In the genomic region with DNA sequence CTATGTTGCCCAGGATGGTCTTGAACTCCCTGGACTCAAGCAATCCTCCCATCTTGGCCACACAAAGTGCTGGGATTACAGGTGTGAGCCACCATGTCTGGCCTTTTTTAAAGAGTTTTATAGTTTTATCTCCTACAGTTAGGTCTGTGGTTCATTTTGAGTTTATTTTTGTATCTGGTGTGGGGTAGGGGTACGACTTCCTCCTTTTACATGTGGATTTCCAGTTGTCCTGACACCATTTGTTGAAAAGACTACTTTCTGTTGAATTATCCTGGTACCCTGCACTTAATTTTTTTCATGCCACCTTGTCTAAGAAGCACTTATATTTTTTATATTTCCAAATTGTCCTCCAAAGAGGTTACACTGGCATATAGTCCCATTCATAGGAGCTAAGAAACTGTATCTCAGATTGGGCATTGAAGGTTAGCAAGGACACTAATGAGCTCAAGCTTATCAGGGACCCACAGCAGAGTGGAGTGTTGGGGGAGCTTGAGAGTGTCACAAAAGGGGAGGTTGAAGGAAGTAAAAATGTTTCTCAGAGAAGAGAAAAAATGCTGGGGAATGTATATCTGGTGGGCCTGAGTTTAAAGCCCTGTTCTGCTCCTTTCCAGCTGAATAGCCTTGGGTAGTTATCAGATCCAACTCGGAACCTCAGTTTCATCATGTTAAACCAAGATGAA, we compare ENCODE assay signal across 13 cellular contexts. TPM values are rescaled to one million over a fixed set of nuclear protein-coding genes. Genes with fewer than 3 reads are reported as not detected.
DNase-seq lines count a peak whose midpoint lies in the region; ATAC-seq, FAIRE-seq and TF ChIP-seq lines count a peak whose summit lies in the region.
"Had no signal": no experiment of that assay in that cellular context is flagged by ENCODE, and none has a peak within 500 bp of the region (broad histone marks: within the 10 kb centered on the region; RNA-seq: fewer than 3 reads in every experiment).

No MANE protein-coding gene starts in this region.

- ATAC-seq in K562 (peak; percentile 83), pancreas (no peak)
- ATAC-seq: esophagus mucosa had no signal

- H3K9me3 ChIP-seq in BLaER1 (no peaks in the 10 kb centered on the region), K562 (replicated peaks; ENCODE audit: control insufficient read depth, insufficient read depth, low read depth, low read length) (no peaks in the 10 kb centered on the region), pancreas (no peaks in the 10 kb centered on the region), tibial nerve (no peaks in the 10 kb centered on the region)

- peak; percentile 52; the same call in 1 of the 2 replicates for TF ChIP-seq EP300 in K562 (IDR thresholded peaks at IDR 0.05; ENCODE audit: low read length)
- TF ChIP-seq EP300 in tibial nerve (IDR thresholded peaks at IDR 0.05): no peak

- FAIRE-seq in GM12891 (lab: Jason Lieb, UNC) (no peak), K562 (lab: Jason Lieb, UNC) (peak; percentile 93), pancreas (lab: Jason Lieb, UNC) (no peak), H54 (lab: Jason Lieb, UNC) (no peak)

- 0% methylated on average over 2 of the region's 2 CpGs for WGBS in K562 (ENCODE audit: insufficient coverage, low coverage, missing lambda C conversion rate)
- WGBS in pancreas, 2 donors: 82 to 92% methylated on average over 2 of the region's 2 CpGs
- 81 to 82% methylated on average over 2 of the region's 2 CpGs for WGBS in tibial nerve, 2 donors

- H3K9ac ChIP-seq in BLaER1: peak overlapping the region; percentile 78
- peak overlapping the region in 1 of 2 experiments; percentile 15; a peak in 2 of 4 replicates for H3K9ac ChIP-seq in K562 (ENCODE audit: insufficient read depth in 1 of 2, low read depth in 2 of 2, low read length in 2 of 2)

- no peak for TF ChIP-seq RAD21 in K562 (CRISPR knock-in tag; conservative IDR thresholded peaks at IDR 0.05 in 1 of 2, IDR thresholded peaks at IDR 0.05 in 1 of 2)

- DNase-seq in GM12891 (ENCODE audit: insufficient read length, low spot score): no peak
- DNase-seq in NOMO-1 treated with DMSO at 0.1 percent for 48 hours (lab: John Stamatoyannopoulos, UW; ENCODE audit: unreplicated experiment): peak; percentile 67
- DNase-seq in K562 (ENCODE audit: extremely low read depth in 1 of 4, low spot score in 3 of 4): peak in 2 of 4 experiments; percentile 65 to 76
- no peak for DNase-seq in pancreas
- no peak for DNase-seq in tibial nerve (ENCODE audit: low spot score in 2 of 2)
- no peak for DNase-seq in H54 (ENCODE audit: insufficient read length, low spot score)
- no peak for DNase-seq in NCI-H2029 (lab: John Stamatoyannopoulos, UW)
- DNase-seq: C1 segment of cervical spinal cord; left colon; NCI-H1092; stimulated activated CD4-positive, alpha-beta T cell treated with anti-CD3 and anti-CD28 coated beads, Interleukin-1b, Interleukin-23, amount 100 ng/mL, for 48 hours had no signal

- peak overlapping the region; percentile 15 for H2AFZ ChIP-seq in K562 (ENCODE audit: low read depth, low read length)

- peak overlapping the region; percentile 93 for H3K4me2 ChIP-seq in BLaER1
- peak overlapping the region; percentile 30 for H3K4me2 ChIP-seq in K562 (ENCODE audit: insufficient read depth, low read length)

- H3K27me3 ChIP-seq in BLaER1: no peaks in the 10 kb centered on the region
- no peaks in the 10 kb centered on the region for H3K27me3 ChIP-seq in K562 (ENCODE audit: control insufficient read depth in 2 of 2, insufficient read depth in 2 of 2, low read length in 2 of 2)
- no peaks in the 10 kb centered on the region for H3K27me3 ChIP-seq in pancreas
- no peaks in the 10 kb centered on the region for H3K27me3 ChIP-seq in tibial nerve

- H3K79me2 ChIP-seq in K562 (ENCODE audit: control insufficient read depth, insufficient read depth, low read length): no peaks in the 10 kb centered on the region

- H3K36me3 ChIP-seq in BLaER1: peaks cover 26% of the 10 kb centered on the region
- H3K36me3 ChIP-seq in K562 (ENCODE audit: control insufficient read depth, insufficient read depth, low read length): peaks cover 24% of the 10 kb centered on the region; the same call in 2 of the 3 replicates
- H3K36me3 ChIP-seq in pancreas: no peaks in the 10 kb centered on the region
- no peaks in the 10 kb centered on the region for H3K36me3 ChIP-seq in tibial nerve

- peak overlapping the region; percentile 70 for H3K27ac ChIP-seq in BLaER1
- peak overlapping the region; percentile 69 for H3K27ac ChIP-seq in K562 (ENCODE audit: extremely low read depth, low read depth, low read length)
- no peak overlapping the region for H3K27ac ChIP-seq in pancreas
- H3K27ac ChIP-seq in tibial nerve: no peak overlapping the region

- TF ChIP-seq POLR2A in GM12891 (IDR thresholded peaks at IDR 0.05; ENCODE audit: low read depth, low read length) (no peak), K562 (conservative IDR thresholded peaks at IDR 0.05) (no peak), tibial nerve (IDR thresholded peaks at IDR 0.05) (no peak), H54 (IDR thresholded peaks at IDR 0.05; ENCODE audit: low read depth, low read length) (no peak)

- TF ChIP-seq CTCF in K562 (IDR thresholded peaks at IDR 0.05 in 2 of 3, conservative IDR thresholded peaks at IDR 0.05 in 1 of 3; ENCODE audit: insufficient read depth in 2 of 3, low read depth in 1 of 3, low read length in 3 of 3) (no peak), pancreas (IDR thresholded peaks at IDR 0.05) (no peak), tibial nerve (IDR thresholded peaks at IDR 0.05) (no peak)

- POLR2A ChIA-PET in K562 (lab: Yijun Ruan, JAX): interaction anchor here (0.6 to 2.1 kb wide), 8 partner anchors 9 to 63 kb away, joined by 3 to 10 read pairs (median 4); partner anchors contain the start of gene MEF2D

- CTCF ChIA-PET in K562 (lab: Yijun Ruan, JAX; ENCODE audit: low intra/inter-chr PET ratio): no interaction called here

- no peaks in the 10 kb centered on the region for H3K9me1 ChIP-seq in K562 (ENCODE audit: control insufficient read depth, insufficient read depth, low read length)

- in situ Hi-C loops in K562 (cut with MboI): no loop called here

- H4K20me1 ChIP-seq in BLaER1 (no peaks in the 10 kb centered on the region), K562 (replicated peaks; ENCODE audit: control insufficient read depth, insufficient read depth, low read length) (no peaks in the 10 kb centered on the region)

- H3K4me3 ChIP-seq in BLaER1: 0 out of 2 replicates have a peak overlapping the region, but pooled peaks have one; percentile 55
- no peak overlapping the region for H3K4me3 ChIP-seq in K562
- no peak overlapping the region for H3K4me3 ChIP-seq in pancreas
- no peak overlapping the region for H3K4me3 ChIP-seq in tibial nerve

- BruUV-seq in K562 (replicated peaks; lab: Mats Ljungman, UMichigan): no TSS peak

- intact Hi-C loops in K562 (cut with micrococcal nuclease) (no loop called here), pancreas (cut with DNase I) (no loop called here)

- peaks cover 55% of the 10 kb centered on the region for H3K4me1 ChIP-seq in BLaER1
- H3K4me1 ChIP-seq in K562 (replicated peaks in 1 of 2; ENCODE audit: control insufficient read depth in 2 of 2, insufficient read depth in 2 of 2, low read length in 2 of 2): peaks cover 31 to 33% of the 10 kb centered on the region in 2 experiments
- H3K4me1 ChIP-seq in pancreas: no peaks in the 10 kb centered on the region
- H3K4me1 ChIP-seq in tibial nerve: no peaks in the 10 kb centered on the region

RNA-seq across cellular contexts. Expression of gene MEF2D, which starts 23.4 kb away (rescaled TPM):
- 23.8 TPM for polyA plus RNA-seq in GM12891 (2012; ENCODE audit: low read depth, missing spikeins)
- total RNA-seq in K562 (2011; cell fraction: chromatin; rRNA removed; ENCODE audit: low replicate concordance): 11.7 and 23.2 TPM in 2 replicates
- total RNA-seq in K562 (2011; cell fraction: nucleolus; rRNA removed): 10.0 and 13.7 TPM in 2 replicates
- 14.1 and 18.8 TPM in 2 replicates for total RNA-seq in K562 (2011; cell fraction: nucleoplasm; rRNA removed)
- total RNA-seq in K562 (2014; rRNA removed) (5.4 and 6.5 TPM in 2 replicates), K562 (2014; rRNA removed; fragmentation: Illumina TruSeq; extraction: Trizol) (1.3 and 1.7 TPM in 2 replicates), K562 (2015; rRNA removed; fragmentation: Illumina TruSeq; extraction: Trizol) (2.6 and 2.7 TPM in 2 replicates), K562 (2021) (13.8 and 19.5 TPM in 2 replicates), pancreas (10 to 100 TPM; 19.1 to 31.8 (median 26.2) TPM), tibial nerve (10 to 100 TPM; 67.5 to 84.9 (median 70.8) TPM)
- polyA plus RNA-seq in K562 (2011; rRNA removed) (2.2 and 4.6 TPM in 2 replicates), K562 (2014; fragmentation: Illumina TruSeq; extraction: Trizol) (5.0 and 8.2 TPM in 2 replicates), K562 (2014; fragmentation: Nextera tagmentation; extraction: Ambion mirVana) (under 1 TPM; 0.10 TPM), K562 (2014; rRNA removed) (6.0 and 8.2 TPM in 2 replicates), pancreas (10 to 100 TPM; 15.7 to 20.0 TPM)
- 3.8 and 6.0 TPM in 2 replicates for polyA plus RNA-seq in K562 (2011; cell fraction: cytosol; rRNA removed)
- 8.5 and 14.0 TPM in 2 replicates for polyA plus RNA-seq in K562 (2011; cell fraction: nucleus; rRNA removed)
- 8.7 and 11.3 TPM in 2 replicates for polyA plus RNA-seq in K562 (2012)
- 2.8 and 3.4 TPM in 2 replicates for polyA minus RNA-seq in K562 (2011; rRNA and poly(A)+ RNA removed)
- polyA minus RNA-seq in K562 (2011; cell fraction: cytosol; rRNA and poly(A)+ RNA removed): 3.1 and 5.6 TPM in 2 replicates
- 4.6 and 7.7 TPM in 2 replicates for polyA minus RNA-seq in K562 (2011; cell fraction: nucleus; rRNA and poly(A)+ RNA removed)

RNA-seq across cellular contexts. Expression of gene IQGAP3, which starts 48.4 kb away (rescaled TPM):
- polyA plus RNA-seq in GM12891 (2012; ENCODE audit: low read depth, missing spikeins): 5.1 TPM
- total RNA-seq in K562 (2011; cell fraction: chromatin; rRNA removed; ENCODE audit: low replicate concordance): 82.6 and 114 TPM in 2 replicates
- total RNA-seq in K562 (2011; cell fraction: nucleolus; rRNA removed): 58.8 and 62.5 TPM in 2 replicates
- 60.2 and 63.7 TPM in 2 replicates for total RNA-seq in K562 (2011; cell fraction: nucleoplasm; rRNA removed)
- total RNA-seq in K562 (2014; rRNA removed) (10.5 and 14.4 TPM in 2 replicates), K562 (2014; rRNA removed; fragmentation: Illumina TruSeq; extraction: Trizol) (6.4 and 8.4 TPM in 2 replicates), K562 (2015; rRNA removed; fragmentation: Illumina TruSeq; extraction: Trizol) (9.2 and 10.8 TPM in 2 replicates), K562 (2021) (14.1 and 16.6 TPM in 2 replicates), pancreas (under 1 TPM in 5 of 6 donors, not detected in 1; 0.04 to 0.90 (median 0.32) TPM), tibial nerve (1 to 10 TPM in 2 of 4 donors, under 1 TPM in 2; 0.21 to 2.4 (median 0.97) TPM)
- polyA plus RNA-seq in K562 (2011; rRNA removed) (14.1 and 32.1 TPM in 2 replicates), K562 (2014; fragmentation: Illumina TruSeq; extraction: Trizol) (11.0 and 11.9 TPM in 2 replicates), K562 (2014; fragmentation: Nextera tagmentation; extraction: Ambion mirVana) (1 to 10 TPM; 1.4 TPM), K562 (2014; rRNA removed) (10.5 and 16.5 TPM in 2 replicates), pancreas (under 1 TPM; 0.02 to 0.23 TPM)
- 9.2 and 12.7 TPM in 2 replicates for polyA plus RNA-seq in K562 (2011; cell fraction: cytosol; rRNA removed)
- polyA plus RNA-seq in K562 (2011; cell fraction: nucleus; rRNA removed): 162 and 212 TPM in 2 replicates
- polyA plus RNA-seq in K562 (2012): 12.9 and 29.3 TPM in 2 replicates
- polyA minus RNA-seq in K562 (2011; rRNA and poly(A)+ RNA removed): 16.0 and 26.5 TPM in 2 replicates
- polyA minus RNA-seq in K562 (2011; cell fraction: cytosol; rRNA and poly(A)+ RNA removed): 7.9 and 16.4 TPM in 2 replicates
- 23.0 and 48.5 TPM in 2 replicates for polyA minus RNA-seq in K562 (2011; cell fraction: nucleus; rRNA and poly(A)+ RNA removed)

RNA-seq across cellular contexts. Expression of gene TTC24, which starts 55.6 kb away (rescaled TPM):
- polyA plus RNA-seq in GM12891 (2012; ENCODE audit: low read depth, missing spikeins): 3.5 TPM
- total RNA-seq in K562 (2011; cell fraction: chromatin; rRNA removed; ENCODE audit: low replicate concordance): not detected in 2 replicates
- total RNA-seq in K562 (2011; cell fraction: nucleolus; rRNA removed): not detected in 2 replicates
- not detected in 2 replicates for total RNA-seq in K562 (2011; cell fraction: nucleoplasm; rRNA removed)
- total RNA-seq in K562 (2014; rRNA removed) (not detected in 2 replicates), K562 (2014; rRNA removed; fragmentation: Illumina TruSeq; extraction: Trizol) (not detected in 2 replicates), K562 (2015; rRNA removed; fragmentation: Illumina TruSeq; extraction: Trizol) (not detected in 2 replicates), K562 (2021) (not detected in 2 replicates), pancreas (not detected), tibial nerve (not detected)
- polyA plus RNA-seq in K562 (2011; rRNA removed) (not detected in 2 replicates), K562 (2014; fragmentation: Illumina TruSeq; extraction: Trizol) (not detected in 2 replicates), K562 (2014; fragmentation: Nextera tagmentation; extraction: Ambion mirVana) (not detected), K562 (2014; rRNA removed) (not detected in 2 replicates), pancreas (not detected)
- not detected in 2 replicates for polyA plus RNA-seq in K562 (2011; cell fraction: cytosol; rRNA removed)
- polyA plus RNA-seq in K562 (2011; cell fraction: nucleus; rRNA removed): not detected in 2 replicates
- not detected in 2 replicates for polyA plus RNA-seq in K562 (2012)
- polyA minus RNA-seq in K562 (2011; rRNA and poly(A)+ RNA removed): not detected in 2 replicates
- not detected in 2 replicates for polyA minus RNA-seq in K562 (2011; cell fraction: cytosol; rRNA and poly(A)+ RNA removed)
- polyA minus RNA-seq in K562 (2011; cell fraction: nucleus; rRNA and poly(A)+ RNA removed): not detected in 2 replicates
- total RNA-seq: esophagus mucosa had no signal

Comparison
In these comparisons a context has a peak if more than half of its experiments do, and no peak if none do; other contexts are left out.
1. H3K27ac ChIP-seq: peak in BLaER1 (single experiment) and K562 (single experiment); none in pancreas (0 of 4) and tibial nerve (0 of 4).